Comparison of ENCODE assay signal across 8 cellular contexts in genomic region chr15:98518823-98519561, GRCh38.
DNase-seq lines count a peak whose midpoint lies in the region; ATAC-seq and TF ChIP-seq lines count a peak whose summit lies in the region.

No MANE protein-coding gene starts in this region.

- H2AFZ ChIP-seq in smooth muscle cell (ENCODE audit: low read depth) = peak overlapping the region; percentile 62

- TF ChIP-seq CTCF in smooth muscle cell (IDR thresholded peaks at IDR 0.05; ENCODE audit: borderline replicate concordance, insufficient read depth, poor library complexity, severe bottlenecking) = peak; percentile 68

- H3K27ac ChIP-seq in smooth muscle cell (ENCODE audit: low read depth) = no peak overlapping the region

- DNase-seq in NCI-H187 (lab: John Stamatoyannopoulos, UW) (peak; percentile 18 to 69), NCI-H187 treated with DMSO at 0.1 percent for 48 hours (lab: John Stamatoyannopoulos, UW) (no peak), NCI-H146 treated with DMSO at 0.1 percent for 48 hours (lab: John Stamatoyannopoulos, UW; ENCODE audit: unreplicated experiment) (peak; percentile 9), T-helper 1 cell (peak in 4 of 5 donors; percentile 11 to 54 (median 32)), astrocyte of the hippocampus (ENCODE audit: low read depth, low spot score) (peak; percentile 88), iPS DF 19.7 (ENCODE audit: low read depth, low spot score) (peak; percentile 52), smooth muscle cell (lab: John Stamatoyannopoulos, UW; ENCODE audit: unreplicated experiment) (no peak)

- H3K9ac ChIP-seq in smooth muscle cell (ENCODE audit: low read depth) = no peak overlapping the region

- H3K9me3 ChIP-seq in smooth muscle cell (replicated peaks; ENCODE audit: low read depth) = no peaks in the 10 kb centered on the region

- H3F3A ChIP-seq in smooth muscle cell (ENCODE audit: low read depth) = no peaks in the 10 kb centered on the region

- H3K4me2 ChIP-seq in smooth muscle cell = peak overlapping the region; percentile 51

- 36% methylated on average over 19 of the region's 19 CpGs for WGBS in smooth muscle cell (ENCODE audit: low lambda C conversion rate)

- no peak overlapping the region for H3K4me3 ChIP-seq in smooth muscle cell

- no peaks in the 10 kb centered on the region for H3K79me2 ChIP-seq in smooth muscle cell (ENCODE audit: low read depth)

- no peaks in the 10 kb centered on the region for H3K4me1 ChIP-seq in smooth muscle cell (ENCODE audit: low read depth)

- no peaks in the 10 kb centered on the region for H3K36me3 ChIP-seq in smooth muscle cell (ENCODE audit: low read depth)

- no peaks in the 10 kb centered on the region for H3K27me3 ChIP-seq in smooth muscle cell (ENCODE audit: low read depth)

- no peaks in the 10 kb centered on the region for H4K20me1 ChIP-seq in smooth muscle cell (ENCODE audit: low read depth)

- ATAC-seq in HG02798 (IDR thresholded peaks at IDR 0.05; ENCODE audit: poor library complexity, unreplicated experiment) = peak; percentile 85

Comparison
In these comparisons a context has a peak if more than half of its experiments do, and no peak if none do; other contexts are left out.
1. DNase-seq: peak in NCI-H187 (2 of 2), NCI-H146 treated with DMSO at 0.1 percent for 48 hours (single experiment), T-helper 1 cell (4 of 5), astrocyte of the hippocampus (single experiment) and iPS DF 19.7 (single experiment); none in NCI-H187 treated with DMSO at 0.1 percent for 48 hours (single experiment) and smooth muscle cell (single experiment).